In genomic region chr22:24985824-24986214, GRCh38 we compare ENCODE assay signal across 9 cellular contexts. TPM values are rescaled to one million over a fixed set of nuclear protein-coding genes. Genes with fewer than 3 reads are reported as not detected.
DNase-seq lines count a peak whose midpoint lies in the region; ATAC-seq and TF ChIP-seq lines count a peak whose summit lies in the region.
"Had no signal": no experiment of that assay in that cellular context is flagged by ENCODE, and none has a peak within 500 bp of the region (broad histone marks: within the 10 kb centered on the region; RNA-seq: fewer than 3 reads in every experiment).

No MANE protein-coding gene starts in this region.

- peak overlapping the region; percentile 97 for H3K27ac ChIP-seq in osteoblast (ENCODE audit: low read depth, low read length)

- peak overlapping the region; percentile 86 for H2AFZ ChIP-seq in osteoblast (ENCODE audit: low read length)

- no peak overlapping the region for H3K4me3 Mint-ChIP-seq in stimulated activated memory B cell treated with anti-CD40 and anti-IgM and Interleukin-4, amounts not matched to agents 10 μg/mL and 1 μg/mL and 100 μg/mL, for 72 hours

- H3K4me1 Mint-ChIP-seq in stimulated activated memory B cell treated with anti-CD40 and anti-IgM and Interleukin-4, amounts not matched to agents 10 μg/mL and 1 μg/mL and 100 μg/mL, for 72 hours: no peaks in the 10 kb centered on the region

- H3K9me3 Mint-ChIP-seq in stimulated activated memory B cell treated with anti-CD40 and anti-IgM and Interleukin-4, amounts not matched to agents 10 μg/mL and 1 μg/mL and 100 μg/mL, for 72 hours: no peaks in the 10 kb centered on the region

- no peak for TF ChIP-seq CTCF in fibroblast of villous mesenchyme (IDR thresholded peaks at IDR 0.05; ENCODE audit: insufficient read depth, low read depth, low read length)
- TF ChIP-seq CTCF in osteoblast (IDR thresholded peaks at IDR 0.05; ENCODE audit: extremely low read depth, low read depth, low read length): no peak

- no peaks in the 10 kb centered on the region for H4K20me1 ChIP-seq in osteoblast (ENCODE audit: insufficient read depth, low read length)

- H3K36me3 ChIP-seq in ES-I3 (ENCODE audit: insufficient read depth, low read length): no peaks in the 10 kb centered on the region
- no peaks in the 10 kb centered on the region for H3K36me3 ChIP-seq in osteoblast (ENCODE audit: insufficient read depth, low read length)

- peak overlapping the region; percentile 84 for H3K4me2 ChIP-seq in osteoblast (ENCODE audit: insufficient read depth, low read length)

- H3K27ac Mint-ChIP-seq in stimulated activated memory B cell treated with anti-CD40 and anti-IgM and Interleukin-4, amounts not matched to agents 10 μg/mL and 1 μg/mL and 100 μg/mL, for 72 hours: no peak overlapping the region

- DNase-seq in SW 1271 (lab: John Stamatoyannopoulos, UW): peak; percentile 77 to 84
- DNase-seq in fibroblast of villous mesenchyme (ENCODE audit: low read depth): peak; percentile 82
- DNase-seq in osteoblast (ENCODE audit: insufficient read length, low spot score, missing footprints): peak; percentile 90
- DNase-seq in ureter (ENCODE audit: low spot score): no peak
- no peak for DNase-seq in MV-4-11 (lab: John Stamatoyannopoulos, UW)
- DNase-seq: NCI-H526 treated with DMSO at 0.1 percent for 48 hours had no signal

- peak overlapping the region; percentile 22; the same call in 1 of the 2 replicates for H3K9ac ChIP-seq in ES-I3 (ENCODE audit: low read depth, low read length)

- H3K4me1 ChIP-seq in ES-I3 (ENCODE audit: insufficient read depth, low read length) (peaks cover 12% of the 10 kb centered on the region; the same call in 1 of the 2 replicates), osteoblast (ENCODE audit: insufficient read depth, low read length) (peaks cover 28% of the 10 kb centered on the region)

- peaks cover 15% of the 10 kb centered on the region for H3K27me3 Mint-ChIP-seq in stimulated activated memory B cell treated with anti-CD40 and anti-IgM and Interleukin-4, amounts not matched to agents 10 μg/mL and 1 μg/mL and 100 μg/mL, for 72 hours

- H3K4me3 ChIP-seq in fibroblast of villous mesenchyme (ENCODE audit: low read depth, low read length) (no peak overlapping the region), osteoblast (ENCODE audit: insufficient read depth, low read length) (peak overlapping the region; percentile 55)

- H3K79me2 ChIP-seq in osteoblast (ENCODE audit: insufficient read depth, low read length): peaks cover 39% of the 10 kb centered on the region

- H3K9me3 ChIP-seq in ES-I3 (ENCODE audit: control insufficient read depth, insufficient read depth, low read length): no peaks in the 10 kb centered on the region
- H3K9me3 ChIP-seq in osteoblast (ENCODE audit: low read depth, low read length): no peaks in the 10 kb centered on the region

- H3K36me3 Mint-ChIP-seq in stimulated activated memory B cell treated with anti-CD40 and anti-IgM and Interleukin-4, amounts not matched to agents 10 μg/mL and 1 μg/mL and 100 μg/mL, for 72 hours: no peaks in the 10 kb centered on the region

- H3K27me3 ChIP-seq in osteoblast (ENCODE audit: insufficient read depth, low read length): no peaks in the 10 kb centered on the region

- ATAC-seq in stimulated activated memory B cell treated with anti-CD40 and anti-IgM and Interleukin-4, amounts not matched to agents 10 μg/mL and 1 μg/mL and 100 μg/mL, for 72 hours: no peak
- no peak for ATAC-seq in HG03139 (IDR thresholded peaks at IDR 0.05; ENCODE audit: unreplicated experiment)

RNA-seq across cellular contexts. Expression of gene KIAA1671, which starts 33.3 kb away (rescaled TPM):
- 2.9 and 3.5 TPM in 2 replicates for total RNA-seq in fibroblast of villous mesenchyme
- total RNA-seq in osteoblast: 16.6 and 18.3 TPM in 2 replicates
- 43.7 TPM for total RNA-seq in ureter

RNA-seq across cellular contexts. Expression of gene LHFPL7, which starts 39.3 kb away (rescaled TPM):
- total RNA-seq in fibroblast of villous mesenchyme (not detected in 2 replicates), osteoblast (not detected in 2 replicates), ureter (not detected)

Comparison
In these comparisons a context has a peak if more than half of its experiments do, and no peak if none do; other contexts are left out.
1. DNase-seq: peak in SW 1271 (2 of 2), fibroblast of villous mesenchyme (single experiment) and osteoblast (single experiment); none in ureter (single experiment) and MV-4-11 (single experiment).